Comparison of ENCODE assay signal across 9 cellular contexts in the genomic region with DNA sequence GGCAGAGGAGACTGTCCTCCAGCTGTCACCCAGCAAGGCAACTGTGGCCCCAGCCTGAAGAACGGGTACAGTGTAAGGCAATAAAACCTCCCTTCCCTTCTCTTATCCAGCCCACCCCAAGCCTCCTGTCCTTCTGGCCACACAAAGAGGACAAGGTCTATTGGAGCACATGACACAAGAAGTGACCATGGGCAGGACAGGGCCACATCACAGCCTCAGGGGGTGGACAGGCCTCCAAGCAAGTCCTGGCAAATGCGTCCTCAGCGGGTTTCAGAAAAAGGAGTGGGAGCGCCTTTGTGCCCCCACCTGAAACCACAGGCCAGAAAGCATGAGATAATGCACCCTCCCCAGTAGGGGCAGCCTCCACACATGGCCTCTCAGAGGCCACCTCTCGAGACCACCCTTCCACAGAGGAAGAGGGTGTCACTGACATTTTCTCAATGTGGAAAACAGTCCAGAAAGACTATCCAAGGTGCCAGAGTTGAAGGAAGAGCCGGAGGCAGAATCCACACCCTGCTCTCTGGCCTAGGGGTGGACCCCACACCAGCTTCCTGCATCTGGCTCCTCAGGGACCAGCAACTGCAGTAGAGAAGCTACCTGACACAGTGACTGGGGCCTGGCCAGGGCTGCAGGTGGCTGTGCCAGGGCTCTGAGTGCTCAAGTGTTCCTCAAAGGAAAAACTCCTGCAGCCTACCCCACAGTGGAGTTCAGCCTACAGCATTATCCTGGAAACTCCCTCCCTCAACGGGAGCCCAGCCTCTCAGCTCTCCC. TPM values are rescaled to one million over a fixed set of nuclear protein-coding genes. Genes with fewer than 3 reads are reported as not detected.
DNase-seq lines count a peak whose midpoint lies in the region; ATAC-seq, FAIRE-seq and TF ChIP-seq lines count a peak whose summit lies in the region.
"Had no signal": no experiment of that assay in that cellular context is flagged by ENCODE, and none has a peak within 500 bp of the region (broad histone marks: within the 10 kb centered on the region; RNA-seq: fewer than 3 reads in every experiment).

No MANE protein-coding gene starts in this region.

- peak overlapping the region; percentile 49; the same call in 1 of the 2 replicates for H3K4me2 ChIP-seq in SK-N-SH

- H3K4me3 ChIP-seq in SK-N-SH (ENCODE audit: low read depth in 2 of 2, low read length in 1 of 2) (no peak overlapping the region), right lobe of liver (no peak overlapping the region), stomach (no peak overlapping the region)

- CTCF ChIA-PET in SK-N-SH (lab: Yijun Ruan, JAX): interaction anchor here (2.9 to 3.1 kb wide), 2 partner anchors 10 to 66 kb away, joined by 10 to 31 read pairs; no protein-coding TSS in a partner anchor

- POLR2A ChIA-PET in SK-N-SH (lab: Yijun Ruan, JAX): interaction anchor here (1.6 kb wide), 1 partner anchor 47 kb away, joined by 3 read pairs; the partner anchor contains the start of gene NBEAL2

- H3K27ac ChIP-seq in SK-N-SH (ENCODE audit: low read depth in 2 of 2, low read length in 1 of 2) (peak overlapping the region in 1 of 2 experiments; percentile 83; a peak in 1 of 4 replicates), angular gyrus (ENCODE audit: low read depth, low read length) (peak overlapping the region; percentile 49), right lobe of liver (peak overlapping the region in 2 of 3 donors; percentile 7 to 84), stomach (peak overlapping the region; percentile 81 to 88 (median 87))

- intact Hi-C loops in right lobe of liver (cut with DNase I) (no loop called here), stomach (cut with DNase I; ENCODE audit: low total_unique reads) (no loop called here)

- H2AFZ ChIP-seq in SK-N-SH (ENCODE audit: low read depth): no peak overlapping the region

- TF ChIP-seq RAD21 in SK-N-SH (IDR thresholded peaks at IDR 0.05; ENCODE audit: low read length): no peak

- no peak for FAIRE-seq in RCC 7860 (lab: Jason Lieb, UNC)

- TF ChIP-seq EP300 in SK-N-SH (IDR thresholded peaks at IDR 0.05; ENCODE audit: borderline replicate concordance in 1 of 2, low read depth in 1 of 2, low read length in 1 of 2) (no peak), stomach (IDR thresholded peaks at IDR 0.05) (no peak)

- no peaks in the 10 kb centered on the region for H4K20me1 ChIP-seq in SK-N-SH (ENCODE audit: insufficient read depth)

- no peak overlapping the region for H3K9ac ChIP-seq in SK-N-SH

- 82% methylated on average over 7 of the region's 7 CpGs for WGBS in SK-N-SH (ENCODE audit: low lambda C conversion rate)
- WGBS in right lobe of liver (ENCODE audit: insufficient coverage, low coverage, low lambda C conversion rate, missing lambda C conversion rate): 63% methylated on average over 2 of the region's 7 CpGs
- 64 to 76% (median 68%) methylated on average over 6 to 7 of the region's 7 CpGs for WGBS in stomach, 5 donors

- H3K36me3 ChIP-seq in SK-N-SH (replicated peaks in 1 of 2; ENCODE audit: control insufficient read depth in 1 of 2, insufficient read depth in 2 of 2, low read length in 1 of 2): peaks cover 20 to 22% of the 10 kb centered on the region in 2 experiments
- H3K36me3 ChIP-seq in right lobe of liver: peaks cover 0 to 12% (median 0%) of the 10 kb centered on the region in 4 donors
- H3K36me3 ChIP-seq in stomach: peaks cover 14 to 21% (median 18%) of the 10 kb centered on the region in 4 donors

- H3F3A ChIP-seq in SK-N-SH (replicated peaks; ENCODE audit: insufficient read depth): peaks cover 29% of the 10 kb centered on the region

- H3K9me2 ChIP-seq in SK-N-SH: no peaks in the 10 kb centered on the region

- ATAC-seq in SK-N-SH treated with all-trans-retinoic acid at 6 μM for 48 hours (no peak), right lobe of liver (no peak)

- H3K27me3 ChIP-seq in SK-N-SH (ENCODE audit: insufficient read depth): no peaks in the 10 kb centered on the region
- H3K27me3 ChIP-seq in right lobe of liver: no peaks in the 10 kb centered on the region
- H3K27me3 ChIP-seq in stomach: no peaks in the 10 kb centered on the region

- DNase-seq in SK-N-SH (no peak), right lobe of liver (no peak), stomach (peak; percentile 24), inferior parietal cortex (ENCODE audit: extremely low spot score) (no peak), glomerular visceral epithelial cell (ENCODE audit: extremely low spot score) (no peak), RCC 7860 (ENCODE audit: low spot score) (no peak)
- DNase-seq: activated CD4-positive, alpha-beta T cell treated with anti-CD3 and anti-CD28 coated beads, Interleukin-2, amount 50 U/mL, for 1 hour had no signal

- no peak for TF ChIP-seq POLR2A in right lobe of liver (IDR thresholded peaks at IDR 0.05)
- TF ChIP-seq POLR2A in stomach (IDR thresholded peaks at IDR 0.05): no peak

- peaks cover 87% of the 10 kb centered on the region for H3K79me2 ChIP-seq in SK-N-SH (ENCODE audit: insufficient read depth)

- H3K4me1 ChIP-seq in SK-N-SH (ENCODE audit: control insufficient read depth in 1 of 2, insufficient read depth in 2 of 2, low read depth in 1 of 2, low read length in 1 of 2) (peaks cover 53 to 54% of the 10 kb centered on the region in 2 experiments), right lobe of liver (peaks cover 0 to 93% (median 50%) of the 10 kb centered on the region in 4 donors), stomach (peaks cover 86 to 100% (median 95%) of the 10 kb centered on the region in 4 donors)

- H3K9me3 ChIP-seq in SK-N-SH: no peaks in the 10 kb centered on the region
- no peaks in the 10 kb centered on the region for H3K9me3 ChIP-seq in right lobe of liver
- no peaks in the 10 kb centered on the region for H3K9me3 ChIP-seq in stomach

- TF ChIP-seq CTCF in SK-N-SH (IDR thresholded peaks at IDR 0.05): no peak
- no peak for TF ChIP-seq CTCF in right lobe of liver (IDR thresholded peaks at IDR 0.05)
- no peak for TF ChIP-seq CTCF in stomach (IDR thresholded peaks at IDR 0.05)

TF ChIP-seq in SK-N-SH, 30 proteins besides CTCF, POLR2A, EP300 and RAD21 (continues in another document):
- TF ChIP-seq GATA2 (CRISPR knock-in tag; IDR thresholded peaks at IDR 0.05) (no peak), POLR2AphosphoS5 (IDR thresholded peaks at IDR 0.05; ENCODE audit: low read depth, low read length) (no peak), CHD2 (IDR thresholded peaks at IDR 0.05; ENCODE audit: low read length, partially characterized antibody) (no peak), GABPA (IDR thresholded peaks at IDR 0.05; ENCODE audit: low read depth) (no peak), IRF3 (IDR thresholded peaks at IDR 0.05; ENCODE audit: low read depth, low read length) (no peak)

TF ChIP-seq in SK-N-SH treated with all-trans-retinoic acid at 6 μM for 48 hours, 23 proteins besides CTCF, POLR2A, EP300 and RAD21 (continues in another document):
- TF ChIP-seq ZFP30 (CRISPR knock-in tag; IDR thresholded peaks at IDR 0.05): no peak
- TF ChIP-seq ISL1 (CRISPR knock-in tag; IDR thresholded peaks at IDR 0.05): no peak
- TF ChIP-seq ZC3H10 (CRISPR knock-in tag; IDR thresholded peaks at IDR 0.05): no peak
- no peak for TF ChIP-seq GLIS3 (CRISPR knock-in tag; IDR thresholded peaks at IDR 0.05)
- no peak for TF ChIP-seq ZFP3 (CRISPR knock-in tag; IDR thresholded peaks at IDR 0.05)
- no peak for TF ChIP-seq PPARA (CRISPR knock-in tag; IDR thresholded peaks at IDR 0.05; ENCODE audit: borderline replicate concordance)
- no peak for TF ChIP-seq ZNF565 (CRISPR knock-in tag; conservative IDR thresholded peaks at IDR 0.05; ENCODE audit: low read depth)
- no peak for TF ChIP-seq CREB5 (CRISPR knock-in tag; IDR thresholded peaks at IDR 0.05; ENCODE audit: low read depth)
- TF ChIP-seq ESRRG (CRISPR knock-in tag; IDR thresholded peaks at IDR 0.05): no peak

RNA-seq across cellular contexts. Expression of gene CCDC12, which starts 43.9 kb away (rescaled TPM):
- 53.2 and 105 TPM in 2 replicates for polyA plus RNA-seq in SK-N-SH (2012; rRNA removed)
- 68.1 and 147 TPM in 2 replicates for polyA plus RNA-seq in SK-N-SH (2012; cell fraction: cytosol; rRNA removed)
- 66.6 and 79.5 TPM in 2 replicates for polyA plus RNA-seq in SK-N-SH (2012; cell fraction: nucleus; rRNA removed)
- total RNA-seq in right lobe of liver: 10 to 100 TPM; 14.6 to 24.2 (median 17.0) TPM
- total RNA-seq in stomach: 10 to 100 TPM in 4 of 5 donors, 1 to 10 TPM in 1; 2.9 to 55.3 (median 38.4) TPM
- polyA plus RNA-seq in stomach: 10 to 100 TPM; 84.2 to 88.7 (median 84.5) TPM

RNA-seq across cellular contexts. Expression of gene NBEAL2, which starts 46.8 kb away (rescaled TPM):
- 15.5 and 20.3 TPM in 2 replicates for polyA plus RNA-seq in SK-N-SH (2012; rRNA removed)
- 2.6 and 5.5 TPM in 2 replicates for polyA plus RNA-seq in SK-N-SH (2012; cell fraction: cytosol; rRNA removed)
- polyA plus RNA-seq in SK-N-SH (2012; cell fraction: nucleus; rRNA removed): 152 and 177 TPM in 2 replicates
- total RNA-seq in right lobe of liver: 10 to 100 TPM in 5 of 6 experiments, 1 to 10 TPM in 1; 8.9 to 11.7 (median 10.8) TPM
- total RNA-seq in stomach: 100 to 1,000 TPM in 4 of 5 donors, 10 to 100 TPM in 1; 50.9 to 653 (median 247) TPM
- 100 to 1,000 TPM in 1 of 3 donors, 10 to 100 TPM in 2; 35.0 to 193 (median 49.2) TPM for polyA plus RNA-seq in stomach

RNA-seq across cellular contexts. Expression of gene PTH1R, which starts 55.1 kb away (rescaled TPM):
- polyA plus RNA-seq in SK-N-SH (2012; rRNA removed): 0.07 and 0.34 TPM in 2 replicates
- polyA plus RNA-seq in SK-N-SH (2012; cell fraction: cytosol; rRNA removed): 0.18 and 0.49 TPM in 2 replicates
- 0.61 TPM in 2 replicates for polyA plus RNA-seq in SK-N-SH (2012; cell fraction: nucleus; rRNA removed)
- 10 to 100 TPM in 5 of 6 experiments, 1 to 10 TPM in 1; 6.1 to 32.5 (median 16.0) TPM for total RNA-seq in right lobe of liver
- total RNA-seq in stomach: 1 to 10 TPM; 2.6 to 4.0 (median 3.5) TPM
- 10 to 100 TPM in 2 of 3 donors, 1 to 10 TPM in 1; 8.4 to 22.4 (median 20.9) TPM for polyA plus RNA-seq in stomach

Comparison
In these comparisons a context has a peak if more than half of its experiments do, and no peak if none do; other contexts are left out.
1. RNA of gene NBEAL2, which starts 46.8 kb away (total RNA-seq): 50.9 to 653 TPM in stomach; 8.9 to 11.7 TPM in right lobe of liver; every median in the first group is over 4 times any median in the second.